19 cellular contexts compared by ENCODE assay signal in genomic region chr5:83482961-83483360, GRCh38.
"Had no signal": no experiment of that assay in that cellular context is flagged by ENCODE, and none has a peak within 500 bp of the region (broad histone marks: within the 10 kb centered on the region; RNA-seq: fewer than 3 reads in every experiment).

No MANE protein-coding gene starts in this region.

- H3K9me3 Mint-ChIP-seq: type B pancreatic cell had no signal

- H3K4me3 Mint-ChIP-seq: natural killer cell; stimulated activated effector memory CD8-positive, alpha-beta T cell treated with anti-CD3 and anti-CD28 coated beads, Interleukin-12 subunit alpha, Interleukin-12 subunit beta, amount 100 ng/mL, for 72 hours; type B pancreatic cell had no signal

- FAIRE-seq: frontal cortex, keratinocyte had no signal

- H3K4me1 Mint-ChIP-seq: natural killer cell; stimulated activated effector memory CD8-positive, alpha-beta T cell treated with anti-CD3 and anti-CD28 coated beads, Interleukin-12 subunit alpha, Interleukin-12 subunit beta, amount 100 ng/mL, for 72 hours had no signal

- H3K27me3 Mint-ChIP-seq: type B pancreatic cell had no signal

- H3K27ac Mint-ChIP-seq: natural killer cell; stimulated activated effector memory CD8-positive, alpha-beta T cell treated with anti-CD3 and anti-CD28 coated beads, Interleukin-12 subunit alpha, Interleukin-12 subunit beta, amount 100 ng/mL, for 72 hours; type B pancreatic cell had no signal

- H3K36me3 Mint-ChIP-seq: natural killer cell; stimulated activated effector memory CD8-positive, alpha-beta T cell treated with anti-CD3 and anti-CD28 coated beads, Interleukin-12 subunit alpha, Interleukin-12 subunit beta, amount 100 ng/mL, for 72 hours had no signal

- DNase-seq: cerebellar nuclear complex; cortex of kidney; dorsolateral prefrontal cortex; effector CD4-positive, alpha-beta T cell; left ventricle myocardium superior; lower lobe of right lung; natural killer cell; nucleus accumbens; posterior cingulate gyrus; right lobe of liver; stimulated activated CD4-positive, alpha-beta T cell treated with anti-CD3 and anti-CD28 coated beads, Interleukin-2, amount 100 ng/mL, for 24 hours; stimulated activated CD4-positive, alpha-beta T cell treated with anti-CD3 and anti-CD28 coated beads, Interleukin-4, amount 100 ng/mL, for 24 hours; stimulated activated naive CD4-positive, alpha-beta T cell treated with Interleukin-2 at 50 U/mL for 16 hours; stomach; thyroid gland had no signal
